29 cellular contexts compared by ENCODE assay signal in the genomic region with DNA sequence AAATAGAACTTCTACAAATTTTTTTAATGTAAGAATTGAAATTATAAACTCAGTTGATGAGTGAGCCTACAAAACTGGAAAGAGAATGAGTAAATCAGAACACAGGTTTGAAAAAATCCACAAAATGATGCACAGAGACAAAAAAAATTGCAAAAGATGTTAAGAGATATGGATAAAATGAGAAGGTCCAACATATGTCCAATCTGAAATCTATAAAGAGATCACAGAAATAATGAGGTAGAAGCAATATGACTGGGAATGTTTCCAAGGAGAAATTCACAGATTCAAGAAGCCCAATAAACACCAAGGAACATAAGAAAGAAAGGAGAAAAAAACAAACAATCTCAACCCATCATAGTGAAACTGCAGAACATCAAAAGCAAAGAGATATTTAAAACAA.
A peak's percentile ranks its signal among the peaks of the same experiment; 100 is the strongest.
DNase-seq lines count a peak whose midpoint lies in the region; ATAC-seq, FAIRE-seq and TF ChIP-seq lines count a peak whose summit lies in the region.
"Had no signal": no experiment of that assay in that cellular context is flagged by ENCODE, and none has a peak within 500 bp of the region (broad histone marks: within the 10 kb centered on the region; RNA-seq: fewer than 3 reads in every experiment).

No MANE protein-coding gene starts in this region.

- no peaks in the 10 kb centered on the region for H3K36me3 ChIP-seq in HEK293 (ENCODE audit: control insufficient read depth in 2 of 2, insufficient read depth in 1 of 2, low read length in 2 of 2)
- H3K36me3 ChIP-seq: BE2C; BLaER1; BLaER1 treated with 17β-estradiol and CSF1 and Interleukin-3, amounts not matched to agents 10 nM and 100 nM had no signal

- no peaks in the 10 kb centered on the region for H3K9me3 ChIP-seq in HEK293 (ENCODE audit: control insufficient read depth, insufficient read depth, low read depth, low read length)
- H3K9me3 ChIP-seq: BE2C, BLaER1, Caco-2 had no signal

- no peak for ATAC-seq in HG03460 (IDR thresholded peaks at IDR 0.05; ENCODE audit: unreplicated experiment)
- ATAC-seq: A549; CD8-positive, alpha-beta T cell had no signal

- no peaks in the 10 kb centered on the region for H3K4me1 ChIP-seq in HEK293 (ENCODE audit: control insufficient read depth, insufficient read depth, low read length)
- H3K4me1 ChIP-seq: A549; BE2C; BLaER1; BLaER1 treated with 17β-estradiol and CSF1 and Interleukin-3, amounts not matched to agents 10 nM and 100 nM; Caco-2 had no signal

- H3K4me3 ChIP-seq in HEK293 (ENCODE audit: low read depth, low read length): no peak overlapping the region
- H3K4me3 ChIP-seq: A549; BLaER1; BLaER1 treated with 17β-estradiol and CSF1 and Interleukin-3, amounts not matched to agents 10 nM and 100 nM had no signal

- peak; percentile 58 for FAIRE-seq in D721Med (lab: Jason Lieb, UNC)
- FAIRE-seq: A549 had no signal

- CTCF ChIA-PET in HEK293 (lab: Yijun Ruan, JAX): interaction anchor here (0.5 to 0.8 kb wide), 2 partner anchors 13 to 15 kb away, joined by 3 to 6 read pairs; no protein-coding TSS in a partner anchor

- POLR2A ChIA-PET in HEK293 (lab: Yijun Ruan, JAX): no interaction called here

- no peak for DNase-seq in D721Med (ENCODE audit: insufficient read length, low spot score)
- no peak for DNase-seq in NCI-H2196 (lab: John Stamatoyannopoulos, UW; ENCODE audit: unreplicated experiment)
- DNase-seq: 8988T; ACHN; AML-193; BE2C; C1 segment of cervical spinal cord; Caco-2; Calu3; CD4-positive, alpha-beta memory T cell; CD4-positive, alpha-beta T cell; CD4-positive, CD25-positive, alpha-beta regulatory T cell; CD8-positive, alpha-beta memory T cell; CD8-positive, alpha-beta T cell; COR-L47; DMS 273 treated with DMSO at 0.1 percent for 48 hours; DMS153; DMS53; DMS79; DMS79 treated with DMSO at 0.1 percent for 48 hours; DND-41; EL had no signal

- TF ChIP-seq CTCF in D721Med (IDR thresholded peaks at IDR 0.05; ENCODE audit: insufficient read depth, missing control alignments) (no peak), HEK293 (tag by site-specific recombination; IDR thresholded peaks at IDR 0.05) (no peak)

- H3K27ac ChIP-seq in HEK293 (ENCODE audit: extremely low read depth, low read depth, low read length): no peak overlapping the region
- H3K27ac ChIP-seq: 22Rv1; A549; BLaER1; BLaER1 treated with 17β-estradiol and CSF1 and Interleukin-3, amounts not matched to agents 10 nM and 100 nM; C4-2B had no signal

TF ChIP-seq in HEK293, 187 proteins besides CTCF, POLR2A, EP300 and RAD21:
- TF ChIP-seq ZNF266 (tag by site-specific recombination; IDR thresholded peaks at IDR 0.05; ENCODE audit: low read depth) (no peak), ZNF133 (tag by site-specific recombination; IDR thresholded peaks at IDR 0.05) (peak; percentile 95), ZBTB21 (tag by site-specific recombination; IDR thresholded peaks at IDR 0.05) (no peak), SETDB1 (IDR thresholded peaks at IDR 0.05; ENCODE audit: insufficient read length, low read length) (peak; percentile 27), ZNF16 (tag by site-specific recombination; IDR thresholded peaks at IDR 0.05; ENCODE audit: low read depth) (no peak), ZNF768 (tag by site-specific recombination; IDR thresholded peaks at IDR 0.05) (no peak)
